Comparison of ENCODE assay signal across 8 cellular contexts in the genomic region with DNA sequence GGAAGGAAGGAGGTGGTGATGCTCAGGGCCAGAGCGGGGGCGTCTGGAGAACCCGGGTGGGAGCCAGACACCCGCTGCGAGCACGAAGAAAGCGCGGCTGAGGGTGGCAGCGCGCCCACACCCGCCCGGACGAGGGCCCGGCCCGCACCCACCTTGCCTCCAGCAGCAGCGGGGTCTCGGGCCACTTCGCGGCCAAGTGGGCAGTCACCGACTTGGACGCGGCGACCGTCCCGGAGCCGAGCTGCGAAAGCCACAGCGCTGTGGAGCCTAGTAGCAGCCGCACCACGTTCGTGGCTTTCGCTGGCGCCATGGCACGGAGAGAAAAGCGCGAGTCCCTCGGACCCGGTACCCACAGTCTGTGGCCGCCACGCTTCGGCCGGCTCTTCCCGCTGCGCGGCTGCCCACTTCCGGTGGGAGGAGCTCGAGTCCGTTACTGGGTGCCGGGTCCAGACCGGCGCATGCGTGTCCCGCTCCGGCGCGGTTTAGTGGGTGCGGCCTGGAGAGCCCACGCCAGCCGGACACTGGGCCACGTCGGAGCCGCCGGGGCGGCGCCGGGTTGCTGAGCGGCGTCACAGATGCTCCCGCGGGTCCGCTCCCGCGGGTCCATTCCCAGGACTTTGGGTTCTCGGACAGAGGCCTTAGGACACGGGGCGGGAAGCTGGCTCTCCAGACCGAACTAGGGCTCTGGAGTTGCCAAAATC. TPM values are rescaled to one million over a fixed set of nuclear protein-coding genes. Genes with fewer than 3 reads are reported as not detected.
DNase-seq lines count a peak whose midpoint lies in the region; ATAC-seq, FAIRE-seq and TF ChIP-seq lines count a peak whose summit lies in the region.

A gene with protein sequence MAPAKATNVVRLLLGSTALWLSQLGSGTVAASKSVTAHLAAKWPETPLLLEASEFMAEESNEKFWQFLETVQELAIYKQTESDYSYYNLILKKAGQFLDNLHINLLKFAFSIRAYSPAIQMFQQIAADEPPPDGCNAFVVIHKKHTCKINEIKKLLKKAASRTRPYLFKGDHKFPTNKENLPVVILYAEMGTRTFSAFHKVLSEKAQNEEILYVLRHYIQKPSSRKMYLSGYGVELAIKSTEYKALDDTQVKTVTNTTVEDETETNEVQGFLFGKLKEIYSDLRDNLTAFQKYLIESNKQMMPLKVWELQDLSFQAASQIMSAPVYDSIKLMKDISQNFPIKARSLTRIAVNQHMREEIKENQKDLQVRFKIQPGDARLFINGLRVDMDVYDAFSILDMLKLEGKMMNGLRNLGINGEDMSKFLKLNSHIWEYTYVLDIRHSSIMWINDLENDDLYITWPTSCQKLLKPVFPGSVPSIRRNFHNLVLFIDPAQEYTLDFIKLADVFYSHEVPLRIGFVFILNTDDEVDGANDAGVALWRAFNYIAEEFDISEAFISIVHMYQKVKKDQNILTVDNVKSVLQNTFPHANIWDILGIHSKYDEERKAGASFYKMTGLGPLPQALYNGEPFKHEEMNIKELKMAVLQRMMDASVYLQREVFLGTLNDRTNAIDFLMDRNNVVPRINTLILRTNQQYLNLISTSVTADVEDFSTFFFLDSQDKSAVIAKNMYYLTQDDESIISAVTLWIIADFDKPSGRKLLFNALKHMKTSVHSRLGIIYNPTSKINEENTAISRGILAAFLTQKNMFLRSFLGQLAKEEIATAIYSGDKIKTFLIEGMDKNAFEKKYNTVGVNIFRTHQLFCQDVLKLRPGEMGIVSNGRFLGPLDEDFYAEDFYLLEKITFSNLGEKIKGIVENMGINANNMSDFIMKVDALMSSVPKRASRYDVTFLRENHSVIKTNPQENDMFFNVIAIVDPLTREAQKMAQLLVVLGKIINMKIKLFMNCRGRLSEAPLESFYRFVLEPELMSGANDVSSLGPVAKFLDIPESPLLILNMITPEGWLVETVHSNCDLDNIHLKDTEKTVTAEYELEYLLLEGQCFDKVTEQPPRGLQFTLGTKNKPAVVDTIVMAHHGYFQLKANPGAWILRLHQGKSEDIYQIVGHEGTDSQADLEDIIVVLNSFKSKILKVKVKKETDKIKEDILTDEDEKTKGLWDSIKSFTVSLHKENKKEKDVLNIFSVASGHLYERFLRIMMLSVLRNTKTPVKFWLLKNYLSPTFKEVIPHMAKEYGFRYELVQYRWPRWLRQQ (N-terminal part only) (minus strand): TSS at position 399 of the 701 bp plus-strand sequence. CDS start 89 bp downstream, at position 310.

- no peaks in the 10 kb centered on the region for H3K9me3 ChIP-seq in naive thymus-derived CD4-positive, alpha-beta T cell (ENCODE audit: control insufficient read depth in 2 of 3, low read length in 3 of 3)

- peaks cover 28% of the 10 kb centered on the region for H3K27me3 Mint-ChIP-seq in activated CD4-positive, alpha-beta T cell treated with anti-CD3 and anti-CD28 coated beads, Interleukin-2, amount 10 ng/mL, durations not matched to agents 7 days and 5 days
- peaks cover 19 to 63% (median 52%) of the 10 kb centered on the region in 5 donors for H3K27me3 Mint-ChIP-seq in naive thymus-derived CD4-positive, alpha-beta T cell

- TF ChIP-seq CTCF in fibroblast of villous mesenchyme (IDR thresholded peaks at IDR 0.05; ENCODE audit: insufficient read depth, low read depth, low read length), result no peak

- no peaks in the 10 kb centered on the region for H3K36me3 ChIP-seq in naive thymus-derived CD4-positive, alpha-beta T cell (ENCODE audit: control insufficient read depth in 2 of 3, insufficient read depth in 3 of 3, low read length in 3 of 3)

- no peak within 1 kb of the TSS for H3K27ac ChIP-seq in naive thymus-derived CD4-positive, alpha-beta T cell (ENCODE audit: low read depth, low read length)

- POLR2A ChIA-PET in activated CD4-positive, alpha-beta T cell treated with anti-CD3 and anti-CD28 coated beads, Interleukin-2, amount 10 ng/mL, durations not matched to agents 7 days and 5 days (lab: Charles Lee), result no interaction called here
- POLR2A ChIA-PET in naive thymus-derived CD4-positive, alpha-beta T cell (lab: Charles Lee), result no interaction called here

- H3K9me3 Mint-ChIP-seq in activated CD4-positive, alpha-beta T cell treated with anti-CD3 and anti-CD28 coated beads, Interleukin-2, amount 10 ng/mL, durations not matched to agents 7 days and 5 days, result peaks cover 12% of the 10 kb centered on the region
- H3K9me3 Mint-ChIP-seq in naive thymus-derived CD4-positive, alpha-beta T cell, result peaks cover 4 to 41% (median 16%) of the 10 kb centered on the region in 11 donors

- DNase-seq in COLO829 (ENCODE audit: low spot score), result peak; percentile 99
- DNase-seq in NCI-H2171 treated with DMSO at 0.1 percent for 48 hours (lab: John Stamatoyannopoulos, UW), result peak; percentile 74
- no peak for DNase-seq in activated CD4-positive, alpha-beta T cell treated with anti-CD3 and anti-CD28 coated beads, Interleukin-2, amount 10 ng/mL, durations not matched to agents 7 days and 5 days
- peak; percentile 96 for DNase-seq in fibroblast of villous mesenchyme (ENCODE audit: low read depth)
- DNase-seq in naive thymus-derived CD4-positive, alpha-beta T cell, result peak in 2 of 9 donors; percentile 22 to 30
- DNase-seq in urothelium cell line (ENCODE audit: low spot score), result peak; percentile 94

- no peak within 1 kb of the TSS for H3K27ac Mint-ChIP-seq in activated CD4-positive, alpha-beta T cell treated with anti-CD3 and anti-CD28 coated beads, Interleukin-2, amount 10 ng/mL, durations not matched to agents 7 days and 5 days
- no peak within 1 kb of the TSS for H3K27ac Mint-ChIP-seq in naive thymus-derived CD4-positive, alpha-beta T cell

- no peaks in the 10 kb centered on the region for H3K4me1 ChIP-seq in naive thymus-derived CD4-positive, alpha-beta T cell (ENCODE audit: control insufficient read depth in 2 of 2, insufficient read depth in 2 of 2, low read length in 2 of 2)

- intact Hi-C loops in naive thymus-derived CD4-positive, alpha-beta T cell (cut with micrococcal nuclease), result no loop called here

- H3K4me3 Mint-ChIP-seq in activated CD4-positive, alpha-beta T cell treated with anti-CD3 and anti-CD28 coated beads, Interleukin-2, amount 10 ng/mL, durations not matched to agents 7 days and 5 days, result peak within 1 kb of the TSS; percentile 45
- peak within 1 kb of the TSS in 8 of 10 donors; percentile 40 to 75 (median 69) for H3K4me3 Mint-ChIP-seq in naive thymus-derived CD4-positive, alpha-beta T cell

- H3K27me3 ChIP-seq in naive thymus-derived CD4-positive, alpha-beta T cell (ENCODE audit: control insufficient read depth in 2 of 2, insufficient read depth in 2 of 2, low read length in 2 of 2), result peaks cover 0 to 6% of the 10 kb centered on the region in 2 donors

- peak; percentile 96 for ATAC-seq in GM19025 (IDR thresholded peaks at IDR 0.05; ENCODE audit: low read depth, unreplicated experiment)
- peak; percentile 99 for ATAC-seq in HG03108 (IDR thresholded peaks at IDR 0.05; ENCODE audit: unreplicated experiment)
- ATAC-seq in naive thymus-derived CD4-positive, alpha-beta T cell, result peak; percentile 93

- H3K36me3 Mint-ChIP-seq in activated CD4-positive, alpha-beta T cell treated with anti-CD3 and anti-CD28 coated beads, Interleukin-2, amount 10 ng/mL, durations not matched to agents 7 days and 5 days (ENCODE audit: low read depth), result no peaks in the 10 kb centered on the region
- peaks cover 0 to 10% (median 0%) of the 10 kb centered on the region in 5 donors for H3K36me3 Mint-ChIP-seq in naive thymus-derived CD4-positive, alpha-beta T cell

- FAIRE-seq in urothelium cell line (lab: Jason Lieb, UNC), result no peak

- CTCF ChIA-PET in activated CD4-positive, alpha-beta T cell treated with anti-CD3 and anti-CD28 coated beads, Interleukin-2, amount 10 ng/mL, durations not matched to agents 7 days and 5 days (lab: Charles Lee), result no interaction called here
- CTCF ChIA-PET in naive thymus-derived CD4-positive, alpha-beta T cell (lab: Charles Lee), result no interaction called here

- peaks cover 5% of the 10 kb centered on the region for H3K4me1 Mint-ChIP-seq in activated CD4-positive, alpha-beta T cell treated with anti-CD3 and anti-CD28 coated beads, Interleukin-2, amount 10 ng/mL, durations not matched to agents 7 days and 5 days
- peaks cover 5 to 12% (median 9%) of the 10 kb centered on the region in 7 donors for H3K4me1 Mint-ChIP-seq in naive thymus-derived CD4-positive, alpha-beta T cell

- H3K4me3 ChIP-seq in fibroblast of villous mesenchyme (ENCODE audit: low read depth, low read length), result peak within 1 kb of the TSS; percentile 87
- H3K4me3 ChIP-seq in naive thymus-derived CD4-positive, alpha-beta T cell (ENCODE audit: low read length), result no peak within 1 kb of the TSS

RNA-seq across cellular contexts. Expression of the gene that starts here (rescaled TPM):
- not detected for total RNA-seq in activated CD4-positive, alpha-beta T cell treated with anti-CD3 and anti-CD28 coated beads, Interleukin-2, amount 10 ng/mL, durations not matched to agents 7 days and 5 days
- 63.0 and 63.5 TPM in 2 replicates for total RNA-seq in fibroblast of villous mesenchyme
- total RNA-seq in naive thymus-derived CD4-positive, alpha-beta T cell, result 1 to 10 TPM in 1 of 5 experiments, under 1 TPM in 3, not detected in 1; 0.22 to 6.5 (median 0.51) TPM
- not detected for polyA plus RNA-seq in naive thymus-derived CD4-positive, alpha-beta T cell
